ENCODE assay signal across 3 cellular contexts in the genomic region with DNA sequence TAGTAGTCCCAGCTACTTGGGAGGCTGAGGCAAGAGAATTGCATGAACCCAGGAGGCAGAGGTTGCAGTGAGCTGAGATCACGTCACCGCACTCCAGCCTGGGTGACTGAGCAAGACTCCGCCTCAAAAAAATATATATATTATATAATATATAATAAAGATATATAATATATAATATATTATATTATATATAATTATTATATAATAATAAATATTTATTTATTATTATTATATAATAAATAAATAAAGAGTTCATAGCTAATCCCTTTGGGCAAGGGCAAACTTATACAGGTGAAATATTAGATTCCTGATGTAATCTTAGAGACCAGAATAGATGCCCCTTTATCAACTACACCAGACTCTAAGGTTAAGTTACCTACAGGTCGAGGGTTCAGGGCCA.
"Had no signal": no experiment of that assay in that cellular context is flagged by ENCODE, and none has a peak within 500 bp of the region (broad histone marks: within the 10 kb centered on the region; RNA-seq: fewer than 3 reads in every experiment).

No MANE protein-coding gene starts in this region.

- DNase-seq: GDM1, GF-D8 had no signal

- H3K4me3 ChIP-seq: GM12878 had no signal
